39 cellular contexts compared by ENCODE assay signal in the genomic region with DNA sequence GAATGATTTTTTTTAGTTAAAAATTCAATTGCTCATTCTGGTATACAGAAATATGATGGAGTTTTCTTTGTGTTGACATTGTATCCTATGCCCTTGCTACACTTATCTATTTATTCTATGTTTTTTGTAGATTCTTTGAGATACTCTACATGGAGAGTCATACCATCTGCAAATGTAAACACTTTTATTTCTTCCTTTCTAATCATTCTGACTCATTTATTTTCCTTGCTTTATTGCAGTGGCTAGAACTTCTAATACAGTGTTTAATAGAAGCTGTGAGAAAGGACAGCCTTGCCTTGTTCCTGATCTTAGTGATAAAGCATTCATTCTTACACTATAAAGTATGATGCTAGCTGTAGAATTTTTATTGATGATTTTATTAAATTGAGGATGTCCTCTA. TPM values are rescaled to one million over a fixed set of nuclear protein-coding genes. Genes with fewer than 3 reads are reported as not detected.
DNase-seq lines count a peak whose midpoint lies in the region; ATAC-seq and TF ChIP-seq lines count a peak whose summit lies in the region.
"Had no signal": no experiment of that assay in that cellular context is flagged by ENCODE, and none has a peak within 500 bp of the region (broad histone marks: within the 10 kb centered on the region; RNA-seq: fewer than 3 reads in every experiment).

No MANE protein-coding gene starts in this region.

- no TSS peak for BruUV-seq in PC-3 (replicated peaks; lab: Mats Ljungman, UMichigan)

- TF ChIP-seq CTCF in PC-3 (conservative IDR thresholded peaks at IDR 0.05; ENCODE audit: low read depth, low read length) (no peak), HFFc6 (IDR thresholded peaks at IDR 0.05) (no peak)

- H3K27ac Mint-ChIP-seq in HFFc6: no peak overlapping the region
- H3K27ac Mint-ChIP-seq: B cell; CD14-positive monocyte; CD4-positive, alpha-beta memory T cell; CD4-positive, alpha-beta T cell; CD4-positive, CD25-positive, alpha-beta regulatory T cell; CD8-positive, alpha-beta memory T cell; CD8-positive, alpha-beta T cell had no signal

- CTCF ChIA-PET in PC-3 (lab: Charles Lee): no interaction called here

- no peak overlapping the region for H3K27ac ChIP-seq in PC-3 (ENCODE audit: low read length)
- H3K27ac ChIP-seq: 22Rv1; A549; BLaER1; BLaER1 treated with 17β-estradiol and CSF1 and Interleukin-3, amounts not matched to agents 10 nM and 100 nM; C4-2B had no signal

- no peaks in the 10 kb centered on the region for H3K9me2 ChIP-seq in PC-3 (replicated peaks; ENCODE audit: low read length)

- H3K4me1 ChIP-seq in PC-3 (ENCODE audit: insufficient read depth, low read length): no peaks in the 10 kb centered on the region
- H3K4me1 ChIP-seq: A549; BE2C; BLaER1; BLaER1 treated with 17β-estradiol and CSF1 and Interleukin-3, amounts not matched to agents 10 nM and 100 nM; Caco-2 had no signal

- H3F3A ChIP-seq in PC-3 (ENCODE audit: low read length, unreplicated experiment): no peaks in the 10 kb centered on the region

- H3K4me3 Mint-ChIP-seq in HFFc6: no peak overlapping the region
- H3K4me3 Mint-ChIP-seq: B cell; CD4-positive, alpha-beta memory T cell; CD4-positive, alpha-beta T cell; CD4-positive, CD25-positive, alpha-beta regulatory T cell; CD8-positive, alpha-beta memory T cell; CD8-positive, alpha-beta T cell had no signal

- H3K9me3 Mint-ChIP-seq in HFFc6: no peaks in the 10 kb centered on the region

- peaks cover 18% of the 10 kb centered on the region for H3K36me3 Mint-ChIP-seq in HFFc6 (ENCODE audit: low read depth)
- H3K36me3 Mint-ChIP-seq: CD14-positive monocyte; CD4-positive, alpha-beta memory T cell; CD4-positive, CD25-positive, alpha-beta regulatory T cell; CD8-positive, alpha-beta memory T cell; CD8-positive, alpha-beta T cell had no signal

- no peaks in the 10 kb centered on the region for H3K27me3 ChIP-seq in PC-3 (ENCODE audit: low read length)
- H3K27me3 ChIP-seq: BLaER1; BLaER1 treated with 17β-estradiol and CSF1 and Interleukin-3, amounts not matched to agents 10 nM and 100 nM had no signal

- no peak overlapping the region for H3K4me2 ChIP-seq in PC-3 (ENCODE audit: low read length)
- H3K4me2 ChIP-seq: A549; BLaER1; BLaER1 treated with 17β-estradiol and CSF1 and Interleukin-3, amounts not matched to agents 10 nM and 100 nM had no signal

- H3K9me3 ChIP-seq in PC-3 (ENCODE audit: low read length): no peaks in the 10 kb centered on the region
- H3K9me3 ChIP-seq: BE2C, BLaER1, Caco-2 had no signal

- H2AFZ ChIP-seq in PC-3 (ENCODE audit: low read length): no peak overlapping the region

- intact Hi-C loops in PC-3 (cut with micrococcal nuclease): no loop called here

- no peak overlapping the region for H3K4me3 ChIP-seq in PC-3 (ENCODE audit: low read length)
- H3K4me3 ChIP-seq: A549; BLaER1; BLaER1 treated with 17β-estradiol and CSF1 and Interleukin-3, amounts not matched to agents 10 nM and 100 nM had no signal

- no peaks in the 10 kb centered on the region for H3K79me2 ChIP-seq in PC-3 (ENCODE audit: low read length)

- POLR2A ChIA-PET in PC-3 (lab: Charles Lee; ENCODE audit: unreplicated experiment): no interaction called here

- no peaks in the 10 kb centered on the region for H3K27me3 Mint-ChIP-seq in HFFc6 (ENCODE audit: insufficient read depth)

- peaks cover 7% of the 10 kb centered on the region; the same call in 1 of the 2 replicates for H3K4me1 Mint-ChIP-seq in HFFc6 (ENCODE audit: low read depth)
- H3K4me1 Mint-ChIP-seq: B cell, CD14-positive monocyte had no signal

- H3K9ac ChIP-seq in PC-3 (ENCODE audit: low read length): no peak overlapping the region
- H3K9ac ChIP-seq: BLaER1; BLaER1 treated with 17β-estradiol and CSF1 and Interleukin-3, amounts not matched to agents 10 nM and 100 nM had no signal

- no peaks in the 10 kb centered on the region for H4K20me1 ChIP-seq in PC-3 (ENCODE audit: low read length)
- H4K20me1 ChIP-seq: BLaER1; BLaER1 treated with 17β-estradiol and CSF1 and Interleukin-3, amounts not matched to agents 10 nM and 100 nM had no signal

- peak; percentile 18 for DNase-seq in DMS53 treated with DMSO at 0.1 percent for 48 hours (lab: John Stamatoyannopoulos, UW; ENCODE audit: unreplicated experiment)
- DNase-seq in DMS53 (lab: John Stamatoyannopoulos, UW): no peak
- DNase-seq in EH (ENCODE audit: low read depth): peak; percentile 29
- peak; percentile 17 for DNase-seq in ELR (ENCODE audit: low read depth)
- peak; percentile 52 for DNase-seq in PC-3
- DNase-seq in cerebellum (ENCODE audit: low spot score): no peak
- DNase-seq in HFFc6: no peak
- DNase-seq: 8988T; ACHN; AML-193; BE2C; C1 segment of cervical spinal cord; Caco-2; Calu3; CD4-positive, alpha-beta memory T cell; CD4-positive, alpha-beta T cell; CD4-positive, CD25-positive, alpha-beta regulatory T cell; CD8-positive, alpha-beta memory T cell; CD8-positive, alpha-beta T cell; COR-L47; DMS 273 treated with DMSO at 0.1 percent for 48 hours; DMS153; DMS79; DMS79 treated with DMSO at 0.1 percent for 48 hours; DND-41; EL; GDM1 had no signal

- H3K36me3 ChIP-seq in PC-3 (ENCODE audit: low read depth, low read length): no peaks in the 10 kb centered on the region
- H3K36me3 ChIP-seq: BE2C; BLaER1; BLaER1 treated with 17β-estradiol and CSF1 and Interleukin-3, amounts not matched to agents 10 nM and 100 nM had no signal

- ATAC-seq in PC-3 (peak; percentile 80), GM18520 (IDR thresholded peaks at IDR 0.05; ENCODE audit: unreplicated experiment) (no peak)
- ATAC-seq: A549; CD8-positive, alpha-beta T cell had no signal

RNA-seq across cellular contexts. Expression of a gene that starts 9.9 kb away (rescaled TPM):
- total RNA-seq in PC-3 (2014; rRNA removed) (120 and 136 TPM in 2 replicates), cerebellum (19.4 TPM)
- total RNA-seq in HFFc6 (2021; fragmentation: NEBNext Ultra II Directional; extraction: Animal tissue kit (Norgen Biotek cat#: 25700)): 100 to 1,000 TPM; 797 to 983 (median 926) TPM
- total RNA-seq: B cell had no signal

RNA-seq across cellular contexts. Expression of a gene that starts 42.7 kb away (rescaled TPM):
- total RNA-seq in PC-3 (2014; rRNA removed) (1.3 and 1.5 TPM in 2 replicates), cerebellum (0.54 TPM)
- total RNA-seq in HFFc6 (2021; fragmentation: NEBNext Ultra II Directional; extraction: Animal tissue kit (Norgen Biotek cat#: 25700)): not detected
- total RNA-seq: A673; B cell; Caco-2; CD4-positive, alpha-beta memory T cell; CD4-positive, alpha-beta T cell; CD4-positive, CD25-positive, alpha-beta regulatory T cell; CD8-positive, alpha-beta memory T cell; CD8-positive, alpha-beta T cell; G401 had no signal

RNA-seq across cellular contexts. Expression of a gene that starts 58.1 kb away (rescaled TPM):
- total RNA-seq in PC-3 (2014; rRNA removed) (0.11 TPM in 1 of 2 replicates, not detected in the other), cerebellum (not detected)
- total RNA-seq in HFFc6 (2021; fragmentation: NEBNext Ultra II Directional; extraction: Animal tissue kit (Norgen Biotek cat#: 25700)): not detected
- total RNA-seq: A172; A673; B cell; Caco-2; Calu3; CD4-positive, alpha-beta memory T cell; CD4-positive, alpha-beta T cell; CD4-positive, CD25-positive, alpha-beta regulatory T cell; CD8-positive, alpha-beta memory T cell; CD8-positive, alpha-beta T cell; Daoy; G401 had no signal

Comparison
In these comparisons a context has a peak if more than half of its experiments do, and no peak if none do; other contexts are left out.
1. DNase-seq: peak in DMS53 treated with DMSO at 0.1 percent for 48 hours (single experiment), EH (single experiment), ELR (single experiment) and PC-3 (single experiment); none in DMS53 (single experiment), cerebellum (single experiment) and HFFc6 (single experiment).